In the genomic region with DNA sequence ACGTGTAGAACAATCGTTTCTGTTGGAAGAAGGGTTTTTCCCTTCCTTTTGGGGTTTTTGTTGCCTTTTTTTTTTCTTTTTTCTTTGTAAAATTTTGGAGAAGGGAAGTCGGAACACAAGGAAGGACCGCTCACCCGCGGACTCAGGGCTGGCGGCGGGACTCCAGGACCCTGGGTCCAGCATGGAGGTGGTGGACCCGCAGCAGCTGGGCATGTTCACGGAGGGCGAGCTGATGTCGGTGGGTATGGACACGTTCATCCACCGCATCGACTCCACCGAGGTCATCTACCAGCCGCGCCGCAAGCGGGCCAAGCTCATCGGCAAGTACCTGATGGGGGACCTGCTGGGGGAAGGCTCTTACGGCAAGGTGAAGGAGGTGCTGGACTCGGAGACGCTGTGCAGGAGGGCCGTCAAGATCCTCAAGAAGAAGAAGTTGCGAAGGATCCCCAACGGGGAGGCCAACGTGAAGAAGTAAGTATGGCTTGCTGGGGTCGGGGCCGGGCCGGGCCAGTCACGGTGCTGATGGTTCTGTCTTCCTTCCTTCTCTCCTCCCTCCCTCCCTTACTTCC, we compare ENCODE assay signal across 6 cellular contexts. TPM values are rescaled to one million over a fixed set of nuclear protein-coding genes. Genes with fewer than 3 reads are reported as not detected.
DNase-seq lines count a peak whose midpoint lies in the region; ATAC-seq lines count a peak whose summit lies in the region.

No MANE protein-coding gene starts in this region.

- peak in 1 of 2 donors; percentile 13 for ATAC-seq in activated naive CD4-positive, alpha-beta T cell treated with anti-CD3 and anti-CD28 coated beads, Interleukin-2, amount 50 U/mL, for 72 hours
- ATAC-seq in memory B cell (ENCODE audit: low read depth) (no peak), HG03175 (IDR thresholded peaks at IDR 0.05; ENCODE audit: unreplicated experiment) (no peak)

- peak overlapping the region; percentile 92 to 97 for H3K27ac Mint-ChIP-seq in activated naive CD4-positive, alpha-beta T cell treated with anti-CD3 and anti-CD28 coated beads, Interleukin-2, amount 50 U/mL, for 72 hours
- H3K27ac Mint-ChIP-seq in memory B cell = peak overlapping the region; percentile 92

- peaks cover 23 to 24% of the 10 kb centered on the region in 2 donors for H3K36me3 Mint-ChIP-seq in activated naive CD4-positive, alpha-beta T cell treated with anti-CD3 and anti-CD28 coated beads, Interleukin-2, amount 50 U/mL, for 72 hours
- H3K36me3 Mint-ChIP-seq in memory B cell = peaks cover 5% of the 10 kb centered on the region

- peak in 1 of 2 donors; percentile 32 for DNase-seq in activated naive CD4-positive, alpha-beta T cell treated with anti-CD3 and anti-CD28 coated beads, Interleukin-2, amount 50 U/mL, for 72 hours (ENCODE audit: low spot score in 2 of 2)
- DNase-seq in memory B cell (ENCODE audit: low spot score in 2 of 2) (peak; percentile 26 to 40), NCI-H2107 (lab: John Stamatoyannopoulos, UW) (no peak), cerebellar nuclear complex (lab: John Stamatoyannopoulos, UW) (no peak)

- H3K9me3 Mint-ChIP-seq in activated naive CD4-positive, alpha-beta T cell treated with anti-CD3 and anti-CD28 coated beads, Interleukin-2, amount 50 U/mL, for 72 hours = no peaks in the 10 kb centered on the region
- no peaks in the 10 kb centered on the region for H3K9me3 Mint-ChIP-seq in memory B cell

- H3K27ac ChIP-seq in HUES6 (ENCODE audit: low read depth, low read length) = peak overlapping the region; percentile 33; the same call in 1 of the 2 replicates

- no peaks in the 10 kb centered on the region for H3K27me3 Mint-ChIP-seq in memory B cell

- no peaks in the 10 kb centered on the region for H3K27me3 ChIP-seq in HUES6 (ENCODE audit: control insufficient read depth, insufficient read depth, low read length)

- no peaks in the 10 kb centered on the region for H3K9me3 ChIP-seq in HUES6 (ENCODE audit: control insufficient read depth, insufficient read depth, low read depth, low read length)

- H3K9ac ChIP-seq in HUES6 (ENCODE audit: low read length) = peak overlapping the region; percentile 91

- peak overlapping the region; percentile 98 for H3K4me3 ChIP-seq in HUES6 (ENCODE audit: low read depth, low read length)

- peaks cover 18% of the 10 kb centered on the region for H3K4me1 ChIP-seq in HUES6 (ENCODE audit: control insufficient read depth, insufficient read depth, low read length)

- H3K36me3 ChIP-seq in HUES6 (ENCODE audit: control insufficient read depth, insufficient read depth, low read length) = peaks cover 11% of the 10 kb centered on the region

- H3K4me1 Mint-ChIP-seq in memory B cell = peaks cover 16% of the 10 kb centered on the region

- H3K4me3 Mint-ChIP-seq in memory B cell = peak overlapping the region; percentile 92

RNA-seq across cellular contexts. Expression of a gene that starts 1.2 kb away (rescaled TPM):
- 10 to 100 TPM; 73.1 to 86.4 TPM for total RNA-seq in activated naive CD4-positive, alpha-beta T cell treated with anti-CD3 and anti-CD28 coated beads, Interleukin-2, amount 50 U/mL, for 72 hours

RNA-seq across cellular contexts. Expression of a gene that starts 31.0 kb away (rescaled TPM):
- 1 to 10 TPM; 1.0 to 1.6 TPM for total RNA-seq in activated naive CD4-positive, alpha-beta T cell treated with anti-CD3 and anti-CD28 coated beads, Interleukin-2, amount 50 U/mL, for 72 hours

RNA-seq across cellular contexts. Expression of a gene that starts 32.7 kb away (rescaled TPM):
- 100 to 1,000 TPM; 113 to 144 TPM for total RNA-seq in activated naive CD4-positive, alpha-beta T cell treated with anti-CD3 and anti-CD28 coated beads, Interleukin-2, amount 50 U/mL, for 72 hours

RNA-seq across cellular contexts. Expression of a gene that starts 34.7 kb away (rescaled TPM):
- 100 to 1,000 TPM; 114 to 201 TPM for total RNA-seq in activated naive CD4-positive, alpha-beta T cell treated with anti-CD3 and anti-CD28 coated beads, Interleukin-2, amount 50 U/mL, for 72 hours

RNA-seq across cellular contexts. Expression of a gene that starts 41.6 kb away (rescaled TPM):
- total RNA-seq in activated naive CD4-positive, alpha-beta T cell treated with anti-CD3 and anti-CD28 coated beads, Interleukin-2, amount 50 U/mL, for 72 hours = 100 to 1,000 TPM in 1 of 2 donors, 10 to 100 TPM in 1; 52.9 to 113 TPM

Comparison
In these comparisons a context has a peak if more than half of its experiments do, and no peak if none do; other contexts are left out.
1. DNase-seq: peak in memory B cell (2 of 2); none in NCI-H2107 (single experiment) and cerebellar nuclear complex (0 of 2).